In genomic region chr13:24529478-24529877, GRCh38 we compare ENCODE assay signal across 30 cellular contexts.
"Had no signal": no experiment of that assay in that cellular context is flagged by ENCODE, and none has a peak within 500 bp of the region (broad histone marks: within the 10 kb centered on the region; RNA-seq: fewer than 3 reads in every experiment).

No MANE protein-coding gene starts in this region.

- DNase-seq: immature natural killer cell; kidney; left colon; left lung; lower lobe of right lung; mammary epithelial cell; mesenchymal stem cell; naive thymus-derived CD8-positive, alpha-beta T cell; nucleus accumbens; pancreas; posterior cingulate gyrus; retina; right cardiac atrium; stimulated activated CD4-positive, alpha-beta T cell treated with anti-CD3 and anti-CD28 coated beads, Interleukin-12 subunit alpha, Interleukin-12 subunit beta, amount 100 ng/mL, for 4 hours; stimulated activated CD4-positive, alpha-beta T cell treated with anti-CD3 and anti-CD28 coated beads, Interleukin-15, amount 100 ng/mL, for 24 hours; stimulated activated CD4-positive, alpha-beta T cell treated with anti-CD3 and anti-CD28 coated beads, Interleukin-2, amount 100 ng/mL, for 24 hours; stimulated activated CD4-positive, alpha-beta T cell treated with anti-CD3 and anti-CD28 coated beads, Interleukin-4, amount 100 ng/mL, for 1 hour; stimulated activated naive B cell treated with anti-CD40 and anti-IgM and Interleukin-4, amounts not matched to agents 10 μg/mL and 1 μg/mL and 100 μg/mL, for 72 hours; stimulated activated naive CD8-positive, alpha-beta T cell treated with anti-CD3 and anti-CD28 coated beads, Interleukin-15, Interleukin-2, amounts not matched to agents 100 U/mL and 50 U/mL, for 24 hours; stomach; testis; thyroid gland; transverse colon; upper lobe of left lung had no signal

- H3K27me3 ChIP-seq: testis, thyroid gland, upper lobe of left lung, vagina had no signal

- H3K9me3 Mint-ChIP-seq: immature natural killer cell; naive thymus-derived CD8-positive, alpha-beta T cell; nephron; neural crest cell; stimulated activated naive B cell treated with anti-CD40 and anti-IgM and Interleukin-4, amounts not matched to agents 10 μg/mL and 1 μg/mL and 100 μg/mL, for 72 hours had no signal

- H3K4me3 ChIP-seq: left lung, lower lobe of right lung, pancreas, prostate gland, skin epidermis, stomach, testis, thyroid gland, transverse colon, upper lobe of left lung, vagina had no signal

- H3K36me3 Mint-ChIP-seq: immature natural killer cell; naive thymus-derived CD8-positive, alpha-beta T cell; stimulated activated naive B cell treated with anti-CD40 and anti-IgM and Interleukin-4, amounts not matched to agents 10 μg/mL and 1 μg/mL and 100 μg/mL, for 72 hours had no signal

- H3K4me1 ChIP-seq: left lung, lower lobe of right lung, pancreas, prostate gland, stomach, testis, thyroid gland, transverse colon, upper lobe of left lung, vagina had no signal

- ATAC-seq: left colon; left lung; lower lobe of right lung; naive thymus-derived CD8-positive, alpha-beta T cell; pancreas; right cardiac atrium; sciatic nerve; stimulated activated naive B cell treated with anti-CD40 and anti-IgM and Interleukin-4, amounts not matched to agents 10 μg/mL and 1 μg/mL and 100 μg/mL, for 72 hours; stimulated activated naive CD8-positive, alpha-beta T cell treated with anti-CD3 and anti-CD28 coated beads, Interleukin-15, Interleukin-2, amounts not matched to agents 100 U/mL and 50 U/mL, for 24 hours had no signal

- H3K27ac Mint-ChIP-seq: immature natural killer cell; naive thymus-derived CD8-positive, alpha-beta T cell; nephron; stimulated activated naive B cell treated with anti-CD40 and anti-IgM and Interleukin-4, amounts not matched to agents 10 μg/mL and 1 μg/mL and 100 μg/mL, for 72 hours had no signal

- H3K4me1 Mint-ChIP-seq: immature natural killer cell; naive thymus-derived CD8-positive, alpha-beta T cell; nephron; neural crest cell; stimulated activated naive B cell treated with anti-CD40 and anti-IgM and Interleukin-4, amounts not matched to agents 10 μg/mL and 1 μg/mL and 100 μg/mL, for 72 hours had no signal

- H3K36me3 ChIP-seq: left lung, lower lobe of right lung, pancreas, prostate gland, stomach, thyroid gland, transverse colon, upper lobe of left lung, vagina had no signal

- H3K4me3 Mint-ChIP-seq: immature natural killer cell; naive thymus-derived CD8-positive, alpha-beta T cell; nephron; neural crest cell; stimulated activated naive B cell treated with anti-CD40 and anti-IgM and Interleukin-4, amounts not matched to agents 10 μg/mL and 1 μg/mL and 100 μg/mL, for 72 hours had no signal

- H3K9me3 ChIP-seq: left lung, lower lobe of right lung, pancreas, prostate gland, stomach, testis, thyroid gland, transverse colon, upper lobe of left lung, vagina had no signal

- H3K27ac ChIP-seq: left lung, lower lobe of right lung, pancreas, prostate gland, skin epidermis, stomach, testis, thyroid gland, transverse colon, upper lobe of left lung, vagina had no signal
